ENCODE assay signal across 1 cellular context in the genomic region with DNA sequence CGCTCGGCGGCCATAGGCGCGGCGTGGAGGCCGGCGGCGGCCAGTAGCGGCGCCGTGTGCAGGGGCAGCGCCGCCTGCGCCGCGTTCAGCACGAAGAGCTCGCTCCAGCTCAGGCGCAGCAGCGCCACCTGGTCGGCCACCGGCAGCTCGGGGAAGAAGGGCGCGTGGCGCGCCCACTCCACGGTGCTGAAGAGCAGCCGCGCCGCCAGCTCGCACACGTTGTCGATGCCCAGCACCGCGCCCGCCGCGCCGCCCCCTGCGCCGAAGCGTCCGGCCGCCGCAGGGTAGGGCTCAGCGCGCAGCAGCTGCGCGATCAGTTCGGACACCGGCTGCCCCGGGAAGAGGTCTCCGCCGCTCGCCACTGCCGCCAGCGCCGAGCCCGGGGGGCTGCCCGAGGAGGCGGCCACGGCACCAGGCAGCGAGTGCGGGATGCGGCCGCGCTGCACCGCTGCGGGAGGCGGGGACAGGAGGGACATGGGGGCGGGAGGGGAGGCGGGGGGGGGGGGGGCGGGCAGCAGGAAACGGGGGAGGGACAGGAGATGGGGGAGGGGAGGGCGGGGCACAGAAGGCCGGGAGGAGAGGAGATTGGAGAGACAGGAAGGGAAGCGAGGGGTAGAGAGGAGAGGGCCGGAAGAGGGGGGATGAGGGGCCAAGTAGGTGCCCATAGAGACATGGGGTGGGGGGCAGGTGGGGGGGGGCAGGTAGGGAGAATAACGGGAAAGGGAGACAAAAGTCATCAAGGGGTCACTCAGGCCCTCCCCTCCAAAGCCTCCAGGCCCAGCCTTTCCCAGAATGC.
TF ChIP-seq lines count a peak whose summit lies in the region.

No MANE protein-coding gene starts in this region.

TF ChIP-seq in HEK293, 187 proteins besides CTCF, POLR2A, EP300 and RAD21 (continued from another document and continues in another):
- TF ChIP-seq, protein P1, sequence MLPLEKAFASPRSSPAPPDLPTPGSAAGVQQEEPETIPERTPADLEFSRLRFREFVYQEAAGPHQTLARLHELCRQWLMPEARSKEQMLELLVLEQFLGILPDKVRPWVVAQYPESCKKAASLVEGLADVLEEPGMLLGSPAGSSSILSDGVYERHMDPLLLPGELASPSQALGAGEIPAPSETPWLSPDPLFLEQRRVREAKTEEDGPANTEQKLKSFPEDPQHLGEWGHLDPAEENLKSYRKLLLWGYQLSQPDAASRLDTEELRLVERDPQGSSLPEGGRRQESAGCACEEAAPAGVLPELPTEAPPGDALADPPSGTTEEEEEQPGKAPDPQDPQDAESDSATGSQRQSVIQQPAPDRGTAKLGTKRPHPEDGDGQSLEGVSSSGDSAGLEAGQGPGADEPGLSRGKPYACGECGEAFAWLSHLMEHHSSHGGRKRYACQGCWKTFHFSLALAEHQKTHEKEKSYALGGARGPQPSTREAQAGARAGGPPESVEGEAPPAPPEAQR (tag by site-specific recombination; IDR thresholded peaks at IDR 0.05): no peak
- no peak for TF ChIP-seq ZNF292 (tag by site-specific recombination; IDR thresholded peaks at IDR 0.05; ENCODE audit: borderline replicate concordance, low read depth)
- no peak for TF ChIP-seq ZSCAN23 (tag by site-specific recombination; IDR thresholded peaks at IDR 0.05)
- TF ChIP-seq, protein P2, sequence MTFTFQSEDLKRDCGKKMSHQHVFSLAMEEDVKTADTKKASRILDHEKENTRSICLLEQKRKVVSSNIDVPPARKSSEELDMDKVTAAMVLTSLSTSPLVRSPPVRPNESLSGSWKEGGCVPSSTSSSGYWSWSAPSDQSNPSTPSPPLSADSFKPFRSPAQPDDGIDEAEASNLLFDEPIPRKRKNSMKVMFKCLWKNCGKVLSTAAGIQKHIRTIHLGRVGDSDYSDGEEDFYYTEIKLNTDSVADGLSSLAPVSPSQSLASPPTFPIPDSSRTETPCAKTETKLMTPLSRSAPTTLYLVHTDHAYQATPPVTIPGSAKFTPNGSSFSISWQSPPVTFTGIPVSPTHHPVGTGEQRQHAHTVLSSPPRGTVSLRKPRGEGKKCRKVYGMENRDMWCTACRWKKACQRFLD (tag by site-specific recombination; IDR thresholded peaks at IDR 0.05): no peak
- peak; percentile 64 for TF ChIP-seq KLF10 (tag by site-specific recombination; IDR thresholded peaks at IDR 0.05)
- TF ChIP-seq ZNF114 (tag by site-specific recombination; IDR thresholded peaks at IDR 0.05): no peak
- no peak for TF ChIP-seq ZNF23 (tag by site-specific recombination; IDR thresholded peaks at IDR 0.05; ENCODE audit: borderline replicate concordance)
- TF ChIP-seq, protein P3, sequence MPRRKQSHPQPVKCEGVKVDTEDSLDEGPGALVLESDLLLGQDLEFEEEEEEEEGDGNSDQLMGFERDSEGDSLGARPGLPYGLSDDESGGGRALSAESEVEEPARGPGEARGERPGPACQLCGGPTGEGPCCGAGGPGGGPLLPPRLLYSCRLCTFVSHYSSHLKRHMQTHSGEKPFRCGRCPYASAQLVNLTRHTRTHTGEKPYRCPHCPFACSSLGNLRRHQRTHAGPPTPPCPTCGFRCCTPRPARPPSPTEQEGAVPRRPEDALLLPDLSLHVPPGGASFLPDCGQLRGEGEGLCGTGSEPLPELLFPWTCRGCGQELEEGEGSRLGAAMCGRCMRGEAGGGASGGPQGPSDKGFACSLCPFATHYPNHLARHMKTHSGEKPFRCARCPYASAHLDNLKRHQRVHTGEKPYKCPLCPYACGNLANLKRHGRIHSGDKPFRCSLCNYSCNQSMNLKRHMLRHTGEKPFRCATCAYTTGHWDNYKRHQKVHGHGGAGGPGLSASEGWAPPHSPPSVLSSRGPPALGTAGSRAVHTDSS (tag by site-specific recombination; IDR thresholded peaks at IDR 0.05): peak; percentile 13; the same call in 1 of the 2 replicates
- no peak for TF ChIP-seq SALL2 (tag by site-specific recombination; IDR thresholded peaks at IDR 0.05; ENCODE audit: borderline replicate concordance)
- TF ChIP-seq, protein P4, sequence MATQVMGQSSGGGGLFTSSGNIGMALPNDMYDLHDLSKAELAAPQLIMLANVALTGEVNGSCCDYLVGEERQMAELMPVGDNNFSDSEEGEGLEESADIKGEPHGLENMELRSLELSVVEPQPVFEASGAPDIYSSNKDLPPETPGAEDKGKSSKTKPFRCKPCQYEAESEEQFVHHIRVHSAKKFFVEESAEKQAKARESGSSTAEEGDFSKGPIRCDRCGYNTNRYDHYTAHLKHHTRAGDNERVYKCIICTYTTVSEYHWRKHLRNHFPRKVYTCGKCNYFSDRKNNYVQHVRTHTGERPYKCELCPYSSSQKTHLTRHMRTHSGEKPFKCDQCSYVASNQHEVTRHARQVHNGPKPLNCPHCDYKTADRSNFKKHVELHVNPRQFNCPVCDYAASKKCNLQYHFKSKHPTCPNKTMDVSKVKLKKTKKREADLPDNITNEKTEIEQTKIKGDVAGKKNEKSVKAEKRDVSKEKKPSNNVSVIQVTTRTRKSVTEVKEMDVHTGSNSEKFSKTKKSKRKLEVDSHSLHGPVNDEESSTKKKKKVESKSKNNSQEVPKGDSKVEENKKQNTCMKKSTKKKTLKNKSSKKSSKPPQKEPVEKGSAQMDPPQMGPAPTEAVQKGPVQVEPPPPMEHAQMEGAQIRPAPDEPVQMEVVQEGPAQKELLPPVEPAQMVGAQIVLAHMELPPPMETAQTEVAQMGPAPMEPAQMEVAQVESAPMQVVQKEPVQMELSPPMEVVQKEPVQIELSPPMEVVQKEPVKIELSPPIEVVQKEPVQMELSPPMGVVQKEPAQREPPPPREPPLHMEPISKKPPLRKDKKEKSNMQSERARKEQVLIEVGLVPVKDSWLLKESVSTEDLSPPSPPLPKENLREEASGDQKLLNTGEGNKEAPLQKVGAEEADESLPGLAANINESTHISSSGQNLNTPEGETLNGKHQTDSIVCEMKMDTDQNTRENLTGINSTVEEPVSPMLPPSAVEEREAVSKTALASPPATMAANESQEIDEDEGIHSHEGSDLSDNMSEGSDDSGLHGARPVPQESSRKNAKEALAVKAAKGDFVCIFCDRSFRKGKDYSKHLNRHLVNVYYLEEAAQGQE (tag by site-specific recombination; IDR thresholded peaks at IDR 0.05): no peak
- 0 out of 2 replicates have a peak, but pooled peaks have one; percentile 6 for TF ChIP-seq IKZF3 (tag by site-specific recombination; IDR thresholded peaks at IDR 0.05)
- no peak for TF ChIP-seq ZNF239 (tag by site-specific recombination; IDR thresholded peaks at IDR 0.05)
- TF ChIP-seq, protein P5, sequence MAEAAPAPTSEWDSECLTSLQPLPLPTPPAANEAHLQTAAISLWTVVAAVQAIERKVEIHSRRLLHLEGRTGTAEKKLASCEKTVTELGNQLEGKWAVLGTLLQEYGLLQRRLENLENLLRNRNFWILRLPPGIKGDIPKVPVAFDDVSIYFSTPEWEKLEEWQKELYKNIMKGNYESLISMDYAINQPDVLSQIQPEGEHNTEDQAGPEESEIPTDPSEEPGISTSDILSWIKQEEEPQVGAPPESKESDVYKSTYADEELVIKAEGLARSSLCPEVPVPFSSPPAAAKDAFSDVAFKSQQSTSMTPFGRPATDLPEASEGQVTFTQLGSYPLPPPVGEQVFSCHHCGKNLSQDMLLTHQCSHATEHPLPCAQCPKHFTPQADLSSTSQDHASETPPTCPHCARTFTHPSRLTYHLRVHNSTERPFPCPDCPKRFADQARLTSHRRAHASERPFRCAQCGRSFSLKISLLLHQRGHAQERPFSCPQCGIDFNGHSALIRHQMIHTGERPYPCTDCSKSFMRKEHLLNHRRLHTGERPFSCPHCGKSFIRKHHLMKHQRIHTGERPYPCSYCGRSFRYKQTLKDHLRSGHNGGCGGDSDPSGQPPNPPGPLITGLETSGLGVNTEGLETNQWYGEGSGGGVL (tag by site-specific recombination; IDR thresholded peaks at IDR 0.05): peak; percentile 29; the same call in 1 of the 2 replicates
- no peak for TF ChIP-seq ZNF404 (tag by site-specific recombination; IDR thresholded peaks at IDR 0.05)
- TF ChIP-seq ZNF202 (tag by site-specific recombination; IDR thresholded peaks at IDR 0.05; ENCODE audit: borderline replicate concordance): no peak
- no peak for TF ChIP-seq ZNF169 (tag by site-specific recombination; IDR thresholded peaks at IDR 0.05)
- no peak for TF ChIP-seq FEZF1 (tag by site-specific recombination; IDR thresholded peaks at IDR 0.05)
- TF ChIP-seq, protein P6, sequence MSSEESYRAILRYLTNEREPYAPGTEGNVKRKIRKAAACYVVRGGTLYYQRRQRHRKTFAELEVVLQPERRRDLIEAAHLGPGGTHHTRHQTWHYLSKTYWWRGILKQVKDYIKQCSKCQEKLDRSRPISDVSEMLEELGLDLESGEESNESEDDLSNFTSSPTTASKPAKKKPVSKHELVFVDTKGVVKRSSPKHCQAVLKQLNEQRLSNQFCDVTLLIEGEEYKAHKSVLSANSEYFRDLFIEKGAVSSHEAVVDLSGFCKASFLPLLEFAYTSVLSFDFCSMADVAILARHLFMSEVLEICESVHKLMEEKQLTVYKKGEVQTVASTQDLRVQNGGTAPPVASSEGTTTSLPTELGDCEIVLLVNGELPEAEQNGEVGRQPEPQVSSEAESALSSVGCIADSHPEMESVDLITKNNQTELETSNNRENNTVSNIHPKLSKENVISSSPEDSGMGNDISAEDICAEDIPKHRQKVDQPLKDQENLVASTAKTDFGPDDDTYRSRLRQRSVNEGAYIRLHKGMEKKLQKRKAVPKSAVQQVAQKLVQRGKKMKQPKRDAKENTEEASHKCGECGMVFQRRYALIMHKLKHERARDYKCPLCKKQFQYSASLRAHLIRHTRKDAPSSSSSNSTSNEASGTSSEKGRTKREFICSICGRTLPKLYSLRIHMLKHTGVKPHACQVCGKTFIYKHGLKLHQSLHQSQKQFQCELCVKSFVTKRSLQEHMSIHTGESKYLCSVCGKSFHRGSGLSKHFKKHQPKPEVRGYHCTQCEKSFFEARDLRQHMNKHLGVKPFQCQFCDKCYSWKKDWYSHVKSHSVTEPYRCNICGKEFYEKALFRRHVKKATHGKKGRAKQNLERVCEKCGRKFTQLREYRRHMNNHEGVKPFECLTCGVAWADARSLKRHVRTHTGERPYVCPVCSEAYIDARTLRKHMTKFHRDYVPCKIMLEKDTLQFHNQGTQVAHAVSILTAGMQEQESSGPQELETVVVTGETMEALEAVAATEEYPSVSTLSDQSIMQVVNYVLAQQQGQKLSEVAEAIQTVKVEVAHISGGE (tag by site-specific recombination; conservative IDR thresholded peaks at IDR 0.05; ENCODE audit: low read depth): no peak
- TF ChIP-seq, protein P7, sequence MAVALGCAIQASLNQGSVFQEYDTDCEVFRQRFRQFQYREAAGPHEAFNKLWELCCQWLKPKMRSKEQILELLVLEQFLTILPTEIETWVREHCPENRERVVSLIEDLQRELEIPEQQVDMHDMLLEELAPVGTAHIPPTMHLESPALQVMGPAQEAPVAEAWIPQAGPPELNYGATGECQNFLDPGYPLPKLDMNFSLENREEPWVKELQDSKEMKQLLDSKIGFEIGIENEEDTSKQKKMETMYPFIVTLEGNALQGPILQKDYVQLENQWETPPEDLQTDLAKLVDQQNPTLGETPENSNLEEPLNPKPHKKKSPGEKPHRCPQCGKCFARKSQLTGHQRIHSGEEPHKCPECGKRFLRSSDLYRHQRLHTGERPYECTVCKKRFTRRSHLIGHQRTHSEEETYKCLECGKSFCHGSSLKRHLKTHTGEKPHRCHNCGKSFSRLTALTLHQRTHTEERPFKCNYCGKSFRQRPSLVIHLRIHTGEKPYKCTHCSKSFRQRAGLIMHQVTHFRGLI (tag by site-specific recombination; IDR thresholded peaks at IDR 0.05): peak; percentile 68; the same call in 1 of the 2 replicates
- TF ChIP-seq ZFHX2 (tag by site-specific recombination; conservative IDR thresholded peaks at IDR 0.05): peak; percentile 59
- TF ChIP-seq, protein P8, sequence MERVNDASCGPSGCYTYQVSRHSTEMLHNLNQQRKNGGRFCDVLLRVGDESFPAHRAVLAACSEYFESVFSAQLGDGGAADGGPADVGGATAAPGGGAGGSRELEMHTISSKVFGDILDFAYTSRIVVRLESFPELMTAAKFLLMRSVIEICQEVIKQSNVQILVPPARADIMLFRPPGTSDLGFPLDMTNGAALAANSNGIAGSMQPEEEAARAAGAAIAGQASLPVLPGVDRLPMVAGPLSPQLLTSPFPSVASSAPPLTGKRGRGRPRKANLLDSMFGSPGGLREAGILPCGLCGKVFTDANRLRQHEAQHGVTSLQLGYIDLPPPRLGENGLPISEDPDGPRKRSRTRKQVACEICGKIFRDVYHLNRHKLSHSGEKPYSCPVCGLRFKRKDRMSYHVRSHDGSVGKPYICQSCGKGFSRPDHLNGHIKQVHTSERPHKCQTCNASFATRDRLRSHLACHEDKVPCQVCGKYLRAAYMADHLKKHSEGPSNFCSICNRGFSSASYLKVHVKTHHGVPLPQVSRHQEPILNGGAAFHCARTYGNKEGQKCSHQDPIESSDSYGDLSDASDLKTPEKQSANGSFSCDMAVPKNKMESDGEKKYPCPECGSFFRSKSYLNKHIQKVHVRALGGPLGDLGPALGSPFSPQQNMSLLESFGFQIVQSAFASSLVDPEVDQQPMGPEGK (tag by site-specific recombination; IDR thresholded peaks at IDR 0.05): no peak; the same call in 1 of the 2 replicates
- TF ChIP-seq, protein P9, sequence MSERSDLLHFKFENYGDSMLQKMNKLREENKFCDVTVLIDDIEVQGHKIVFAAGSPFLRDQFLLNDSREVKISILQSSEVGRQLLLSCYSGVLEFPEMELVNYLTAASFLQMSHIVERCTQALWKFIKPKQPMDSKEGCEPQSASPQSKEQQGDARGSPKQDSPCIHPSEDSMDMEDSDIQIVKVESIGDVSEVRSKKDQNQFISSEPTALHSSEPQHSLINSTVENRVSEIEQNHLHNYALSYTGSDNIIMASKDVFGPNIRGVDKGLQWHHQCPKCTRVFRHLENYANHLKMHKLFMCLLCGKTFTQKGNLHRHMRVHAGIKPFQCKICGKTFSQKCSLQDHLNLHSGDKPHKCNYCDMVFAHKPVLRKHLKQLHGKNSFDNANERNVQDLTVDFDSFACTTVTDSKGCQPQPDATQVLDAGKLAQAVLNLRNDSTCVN (tag by site-specific recombination; optimal IDR thresholded peaks at IDR 0.05): peak; percentile 77
- TF ChIP-seq ZNF121 (tag by site-specific recombination; IDR thresholded peaks at IDR 0.05): no peak
- TF ChIP-seq MZF1 (tag by site-specific recombination; IDR thresholded peaks at IDR 0.05; ENCODE audit: borderline replicate concordance): no peak
- no peak; the same call in 1 of the 2 replicates for TF ChIP-seq ZNF785 (tag by site-specific recombination; IDR thresholded peaks at IDR 0.05)
- peak; percentile 43; the same call in 1 of the 2 replicates for TF ChIP-seq ZNF596 (tag by site-specific recombination; IDR thresholded peaks at IDR 0.05)
- TF ChIP-seq ZNF394 (tag by site-specific recombination; IDR thresholded peaks at IDR 0.05; ENCODE audit: borderline replicate concordance): no peak
- TF ChIP-seq ZSCAN30 (tag by site-specific recombination; IDR thresholded peaks at IDR 0.05): peak; percentile 72
- TF ChIP-seq, protein P10, sequence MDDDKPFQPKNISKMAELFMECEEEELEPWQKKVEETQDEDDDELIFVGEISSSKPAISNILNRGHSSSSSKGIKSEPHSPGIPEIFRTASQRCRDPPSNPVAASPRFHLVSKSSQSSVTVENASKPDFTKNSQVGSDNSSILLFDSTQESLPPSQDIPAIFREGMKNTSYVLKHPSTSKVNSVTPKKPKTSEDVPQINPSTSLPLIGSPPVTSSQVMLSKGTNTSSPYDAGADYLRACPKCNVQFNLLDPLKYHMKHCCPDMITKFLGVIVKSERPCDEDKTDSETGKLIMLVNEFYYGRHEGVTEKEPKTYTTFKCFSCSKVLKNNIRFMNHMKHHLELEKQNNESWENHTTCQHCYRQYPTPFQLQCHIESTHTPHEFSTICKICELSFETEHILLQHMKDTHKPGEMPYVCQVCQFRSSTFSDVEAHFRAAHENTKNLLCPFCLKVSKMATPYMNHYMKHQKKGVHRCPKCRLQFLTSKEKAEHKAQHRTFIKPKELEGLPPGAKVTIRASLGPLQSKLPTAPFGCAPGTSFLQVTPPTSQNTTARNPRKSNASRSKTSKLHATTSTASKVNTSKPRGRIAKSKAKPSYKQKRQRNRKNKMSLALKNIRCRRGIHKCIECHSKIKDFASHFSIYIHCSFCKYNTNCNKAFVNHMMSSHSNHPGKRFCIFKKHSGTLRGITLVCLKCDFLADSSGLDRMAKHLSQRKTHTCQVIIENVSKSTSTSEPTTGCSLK (tag by site-specific recombination; IDR thresholded peaks at IDR 0.05): no peak
- no peak for TF ChIP-seq SP3 (tag by site-specific recombination; IDR thresholded peaks at IDR 0.05)
- no peak for TF ChIP-seq ZXDB (tag by site-specific recombination; IDR thresholded peaks at IDR 0.05)
